Comparison of ENCODE assay signal across 8 cellular contexts in genomic region chr1:204565617-204566582, GRCh38. TPM values are rescaled to one million over a fixed set of nuclear protein-coding genes. Genes with fewer than 3 reads are reported as not detected.
DNase-seq lines count a peak whose midpoint lies in the region; ATAC-seq lines count a peak whose summit lies in the region.

No MANE protein-coding gene starts in this region.

- ATAC-seq in HG03442 (IDR thresholded peaks at IDR 0.05; ENCODE audit: unreplicated experiment): peak; percentile 55
- no peak for ATAC-seq in GM21528 (IDR thresholded peaks at IDR 0.05; ENCODE audit: low FRiP score, unreplicated experiment)

- peak; percentile 82 for DNase-seq in EH (ENCODE audit: low read depth)
- DNase-seq in NCI-H510A (lab: John Stamatoyannopoulos, UW): peak; percentile 67
- peak; percentile 68 for DNase-seq in activated CD4-positive, alpha-beta T cell treated with anti-CD3 and anti-CD28 coated beads for 48 hours
- DNase-seq in dermis blood vessel endothelial cell: peak; percentile 82
- peak; percentile 77 to 80 for DNase-seq in lung microvascular endothelial cell (ENCODE audit: low read depth in 2 of 2)
- peak; percentile 62 for DNase-seq in stimulated activated CD8-positive, alpha-beta memory T cell treated with anti-CD3 and anti-CD28 coated beads, Interleukin-4, amount 100 ng/mL, for 48 hours

RNA-seq across cellular contexts. Expression of gene MDM4, which starts 49.7 kb away (rescaled TPM):
- total RNA-seq in dermis blood vessel endothelial cell: 19.3 and 30.8 TPM in 2 replicates
- 7.0 and 15.9 TPM in 2 replicates for total RNA-seq in lung microvascular endothelial cell
